ENCODE assay signal across 22 cellular contexts in the genomic region with DNA sequence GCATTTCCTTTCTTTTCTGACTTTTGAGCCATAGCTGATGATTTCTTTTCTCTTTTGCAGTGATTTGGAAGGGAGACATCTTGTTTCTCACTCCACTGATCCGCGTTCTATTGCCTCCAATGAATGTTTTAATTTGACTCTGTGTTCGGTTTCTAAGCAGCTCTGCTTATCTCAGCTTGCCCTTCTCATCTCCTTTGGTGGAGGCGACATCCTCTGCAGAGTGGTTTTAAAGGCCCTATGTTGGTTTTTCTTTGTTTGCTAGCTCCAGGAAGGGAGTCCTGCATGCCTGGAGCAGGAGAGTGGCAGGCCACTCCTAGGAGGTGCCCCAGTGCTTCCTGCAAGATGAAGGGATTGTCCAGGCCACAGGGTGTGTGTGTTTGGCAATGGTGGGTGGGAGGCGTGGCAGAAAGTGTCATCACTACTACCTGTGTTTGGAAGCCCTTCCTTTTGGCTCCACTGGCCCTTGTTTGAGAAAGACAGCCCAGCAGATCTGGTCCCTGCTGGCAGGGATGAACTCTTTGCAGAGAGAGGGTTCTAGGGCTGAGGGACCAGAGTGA. TPM values are rescaled to one million over a fixed set of nuclear protein-coding genes. Genes with fewer than 3 reads are reported as not detected.
DNase-seq lines count a peak whose midpoint lies in the region; ATAC-seq and FAIRE-seq lines count a peak whose summit lies in the region.
"Had no signal": no experiment of that assay in that cellular context is flagged by ENCODE, and none has a peak within 500 bp of the region (broad histone marks: within the 10 kb centered on the region; RNA-seq: fewer than 3 reads in every experiment).

No MANE protein-coding gene starts in this region.

- 49 to 53% (median 51%) methylated on average over 5 of the region's 5 CpGs for whole genome bisulfite sequencing in small intestine, 3 donors

- DNase-seq in activated CD4-positive, alpha-beta T cell treated with anti-CD3 and anti-CD28 coated beads, Interleukin-2, amount 10 ng/mL, durations not matched to agents 7 days and 5 days, result peak; percentile 19
- DNase-seq in activated CD4-positive, alpha-beta T cell treated with anti-CD3 and anti-CD28 coated beads, Interleukin-2, amount 50 U/mL, for 4 hours, result no peak
- peak; percentile 27 for DNase-seq in NCI-H146 treated with DMSO at 0.1 percent for 48 hours (lab: John Stamatoyannopoulos, UW; ENCODE audit: unreplicated experiment)
- no peak for DNase-seq in caudate nucleus (lab: John Stamatoyannopoulos, UW)
- DNase-seq in small intestine, result peak; percentile 51
- DNase-seq in activated CD8-positive, alpha-beta memory T cell treated with anti-CD3 and anti-CD28 coated beads, Interleukin-2, amount 50 U/mL, for 4 hours, result no peak
- DNase-seq in kidney tubule cell (ENCODE audit: low spot score), result no peak
- DNase-seq: CD8-positive, alpha-beta memory T cell; dermis blood vessel endothelial cell; head of caudate nucleus; mesenchymal stem cell; NCI-H1092 treated with DMSO at 0.1 percent for 48 hours; NCI-H446 treated with DMSO at 0.1 percent for 48 hours; stimulated activated CD4-positive, alpha-beta T cell treated with anti-CD3 and anti-CD28 coated beads, Interleukin-2, amount 100 ng/mL, for 24 hours had no signal

- peaks cover 10% of the 10 kb centered on the region for H3K9me3 Mint-ChIP-seq in activated CD4-positive, alpha-beta T cell treated with anti-CD3 and anti-CD28 coated beads, Interleukin-2, amount 10 ng/mL, durations not matched to agents 7 days and 5 days

- POLR2A ChIA-PET in activated CD4-positive, alpha-beta T cell treated with anti-CD3 and anti-CD28 coated beads, Interleukin-2, amount 10 ng/mL, durations not matched to agents 7 days and 5 days (lab: Charles Lee), result no interaction called here

- no peak for FAIRE-seq in small intestine (lab: Jason Lieb, UNC)
- FAIRE-seq: astrocyte, islet of Langerhans, K562, TTC549 had no signal

- H3K27ac Mint-ChIP-seq in activated CD4-positive, alpha-beta T cell treated with anti-CD3 and anti-CD28 coated beads, Interleukin-2, amount 10 ng/mL, durations not matched to agents 7 days and 5 days, result peak overlapping the region; percentile 67

- no peaks in the 10 kb centered on the region for H3K9me3 ChIP-seq in small intestine (ENCODE audit: control insufficient read depth, low read depth)

- H3K4me3 ChIP-seq in small intestine (ENCODE audit: low read depth in 1 of 2, low read length in 2 of 2), result no peak overlapping the region
- H3K4me3 ChIP-seq: K562, SK-N-MC had no signal

- H3K27ac ChIP-seq in caudate nucleus (ENCODE audit: low read depth, low read length), result peak overlapping the region; percentile 53
- H3K27ac ChIP-seq in small intestine (ENCODE audit: low read depth in 1 of 2, low read length in 1 of 2), result no peak overlapping the region
- H3K27ac ChIP-seq: SK-N-MC had no signal

- H3K27me3 ChIP-seq in small intestine (ENCODE audit: control insufficient read depth in 2 of 2, insufficient read depth in 2 of 2, low read length in 2 of 2), result no peaks in the 10 kb centered on the region

- CTCF ChIA-PET in activated CD4-positive, alpha-beta T cell treated with anti-CD3 and anti-CD28 coated beads, Interleukin-2, amount 10 ng/mL, durations not matched to agents 7 days and 5 days (lab: Charles Lee), result interaction anchor here (0.8 to 1.7 kb wide), 4 partner anchors 13 to 146 kb away, joined by 3 to 7 read pairs (median 4); no protein-coding TSS in a partner anchor

- no peak for ATAC-seq in HG03196 (IDR thresholded peaks at IDR 0.05; ENCODE audit: unreplicated experiment)
- ATAC-seq: K562, sciatic nerve had no signal

- H3K4me1 Mint-ChIP-seq in activated CD4-positive, alpha-beta T cell treated with anti-CD3 and anti-CD28 coated beads, Interleukin-2, amount 10 ng/mL, durations not matched to agents 7 days and 5 days, result peaks cover 16% of the 10 kb centered on the region

- no peaks in the 10 kb centered on the region for H3K36me3 Mint-ChIP-seq in activated CD4-positive, alpha-beta T cell treated with anti-CD3 and anti-CD28 coated beads, Interleukin-2, amount 10 ng/mL, durations not matched to agents 7 days and 5 days (ENCODE audit: low read depth)

- H3K36me3 ChIP-seq in small intestine (ENCODE audit: control insufficient read depth in 2 of 2, insufficient read depth in 2 of 2, low read length in 2 of 2), result no peaks in the 10 kb centered on the region

- no peak overlapping the region for H3K4me3 Mint-ChIP-seq in activated CD4-positive, alpha-beta T cell treated with anti-CD3 and anti-CD28 coated beads, Interleukin-2, amount 10 ng/mL, durations not matched to agents 7 days and 5 days
- H3K4me3 Mint-ChIP-seq: CD8-positive, alpha-beta memory T cell had no signal

- peaks cover 19% of the 10 kb centered on the region for H3K27me3 Mint-ChIP-seq in activated CD4-positive, alpha-beta T cell treated with anti-CD3 and anti-CD28 coated beads, Interleukin-2, amount 10 ng/mL, durations not matched to agents 7 days and 5 days

- no peaks in the 10 kb centered on the region for H3K4me1 ChIP-seq in small intestine (ENCODE audit: control insufficient read depth in 2 of 2, insufficient read depth in 1 of 2, low read depth in 1 of 2, low read length in 1 of 2)

RNA-seq across cellular contexts. Expression of a gene that starts 13.6 kb away (rescaled TPM):
- total RNA-seq in activated CD4-positive, alpha-beta T cell treated with anti-CD3 and anti-CD28 coated beads, Interleukin-2, amount 10 ng/mL, durations not matched to agents 7 days and 5 days, result 1 to 10 TPM; 4.1 to 4.6 TPM
- 100 to 1,000 TPM in 1 of 3 donors, 10 to 100 TPM in 2; 57.1 to 123 (median 86.7) TPM for polyA plus RNA-seq in small intestine
- polyA plus RNA-seq: AG04450 had no signal

Comparison
In these comparisons a context has a peak if more than half of its experiments do, and no peak if none do; other contexts are left out.
1. DNase-seq: peak in activated CD4-positive, alpha-beta T cell treated with anti-CD3 and anti-CD28 coated beads, Interleukin-2, amount 10 ng/mL, durations not matched to agents 7 days and 5 days (single experiment), NCI-H146 treated with DMSO at 0.1 percent for 48 hours (single experiment) and small intestine (single experiment); none in activated CD4-positive, alpha-beta T cell treated with anti-CD3 and anti-CD28 coated beads, Interleukin-2, amount 50 U/mL, for 4 hours (0 of 2), caudate nucleus (0 of 61), activated CD8-positive, alpha-beta memory T cell treated with anti-CD3 and anti-CD28 coated beads, Interleukin-2, amount 50 U/mL, for 4 hours (single experiment) and kidney tubule cell (single experiment).